In genomic region chr5:91378683-91379601, GRCh38 we compare ENCODE assay signal across 1 cellular context.
A peak's percentile ranks its signal among the peaks of the same experiment; 100 is the strongest.
TF ChIP-seq lines count a peak whose summit lies in the region.

No MANE protein-coding gene starts in this region.

TF ChIP-seq in H1, 55 proteins besides CTCF, POLR2A, EP300 and RAD21:
- TF ChIP-seq CHD7 (IDR thresholded peaks at IDR 0.05; ENCODE audit: insufficient replicate concordance, low read length) (peak; percentile 41), TAF1 (IDR thresholded peaks at IDR 0.05; ENCODE audit: low read depth, low read length) (no peak), FOSL1 (IDR thresholded peaks at IDR 0.05; ENCODE audit: insufficient read depth, low read depth, low read length) (no peak), POU5F1 (IDR thresholded peaks at IDR 0.05; ENCODE audit: low read depth, low read length) (0 out of 2 replicates have a peak, but pooled peaks have one; percentile 13), MAX (IDR thresholded peaks at IDR 0.05) (no peak), BACH1 (IDR thresholded peaks at IDR 0.05; ENCODE audit: low read length) (no peak), SIRT6 (IDR thresholded peaks at IDR 0.05; ENCODE audit: low read length) (no peak), ZNF274 (IDR thresholded peaks at IDR 0.05; ENCODE audit: borderline replicate concordance, extremely low read depth, low read length) (no peak), KDM4A (IDR thresholded peaks at IDR 0.05; ENCODE audit: low read depth, low read length, severe bottlenecking) (no peak), HDAC2 (IDR thresholded peaks at IDR 0.05; ENCODE audit: borderline replicate concordance in 1 of 2, low read depth in 2 of 2, low read length in 2 of 2) (no peak), USF2 (IDR thresholded peaks at IDR 0.05; ENCODE audit: low read length) (no peak), TAF7 (optimal IDR thresholded peaks at IDR 0.05; ENCODE audit: borderline replicate concordance, low read depth, low read length) (no peak), POLR2AphosphoS5 (IDR thresholded peaks at IDR 0.05; ENCODE audit: low read depth, low read length) (peak; percentile 62; the same call in 1 of the 2 replicates), TEAD4 (IDR thresholded peaks at IDR 0.05; ENCODE audit: low read depth, low read length) (no peak; the same call in 1 of the 2 replicates), CBX8 (IDR thresholded peaks at IDR 0.05; ENCODE audit: borderline replicate concordance, low read depth, low read length) (no peak)
